Comparison of ENCODE assay signal across 20 cellular contexts in the genomic region with DNA sequence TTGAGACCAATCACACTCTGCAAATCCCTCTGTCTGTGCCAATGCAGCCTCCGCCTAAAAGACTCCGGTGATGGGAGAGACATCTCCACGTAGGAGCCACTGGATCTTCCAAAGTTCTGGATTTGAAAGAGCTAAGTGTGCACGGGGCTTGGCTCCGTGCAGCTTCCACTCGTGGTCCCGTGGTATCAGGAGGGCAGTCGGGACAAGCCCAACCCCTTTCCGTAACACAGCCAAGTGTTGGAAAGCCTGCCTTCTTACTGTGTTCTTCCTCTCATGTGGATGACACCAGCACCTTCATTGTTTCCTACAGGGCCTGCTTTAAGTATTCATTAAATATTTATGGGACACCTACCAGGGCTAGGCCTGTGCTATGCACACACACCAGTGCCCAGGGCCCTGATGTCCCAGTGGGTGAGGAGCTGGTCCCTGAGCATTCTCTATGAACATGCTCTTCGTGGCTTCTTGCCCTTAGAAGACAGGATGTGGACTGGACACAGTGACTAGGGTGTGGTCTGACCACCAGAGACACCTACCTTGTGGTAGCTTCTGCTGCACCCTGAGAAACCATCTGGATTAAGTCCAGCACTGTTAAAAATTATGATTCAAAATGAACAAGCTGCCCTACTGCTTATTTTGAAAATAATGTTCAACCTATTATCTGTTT.
"Had no signal": no experiment of that assay in that cellular context is flagged by ENCODE, and none has a peak within 500 bp of the region (broad histone marks: within the 10 kb centered on the region; RNA-seq: fewer than 3 reads in every experiment).

No MANE protein-coding gene starts in this region.

- H3K36me3 ChIP-seq: heart left ventricle, upper lobe of left lung, WERI-Rb-1 had no signal

- H3K9me3 ChIP-seq: heart left ventricle, upper lobe of left lung had no signal

- H3K27me3 Mint-ChIP-seq: activated CD4-positive, alpha-beta T cell treated with anti-CD3 and anti-CD28 coated beads for 36 hours; dendritic cell treated with granulocyte-macrophage colony-stimulating factor and Interleukin-4, amounts not matched to agents 40 ng/mL and 50 ng/mL, for 4 days; stimulated activated naive CD8-positive, alpha-beta T cell treated with anti-CD3 and anti-CD28 coated beads, Interleukin-15, Interleukin-2, amounts not matched to agents 100 ng/mL and 50 ng/mL, for 24 hours; T-helper 17 cell had no signal

- H3K27ac Mint-ChIP-seq: activated CD4-positive, alpha-beta T cell treated with anti-CD3 and anti-CD28 coated beads for 36 hours; activated naive CD8-positive, alpha-beta T cell treated with anti-CD3 and anti-CD28 coated beads, Interleukin-2, amount 10 ng/mL, durations not matched to agents 7 days and 5 days; activated T-helper 1 cell treated with anti-CD3 and anti-CD28 coated beads, Interleukin-12 subunit alpha, Interleukin-12 subunit beta, Interleukin-2, Interleukin-4 antibody, amounts not matched to agents 30 ng/mL and 10 ng/mL and 1 ng/mL, durations not matched to agents 14 hours and 24 hours and 36 hours; dendritic cell treated with granulocyte-macrophage colony-stimulating factor and Interleukin-4, amounts not matched to agents 40 ng/mL and 50 ng/mL, for 4 days; nephron progenitor cell; progenitor cell of endocrine pancreas; stimulated activated naive CD8-positive, alpha-beta T cell treated with anti-CD3 and anti-CD28 coated beads, Interleukin-15, Interleukin-2, amounts not matched to agents 100 ng/mL and 50 ng/mL, for 24 hours; T-helper 17 cell had no signal

- ATAC-seq: activated CD4-positive, alpha-beta T cell treated with anti-CD3 and anti-CD28 coated beads for 36 hours; heart left ventricle; left lobe of liver; right cardiac atrium; T-helper 17 cell had no signal

- H3K9me3 Mint-ChIP-seq: activated naive CD8-positive, alpha-beta T cell treated with anti-CD3 and anti-CD28 coated beads, Interleukin-2, amount 10 ng/mL, durations not matched to agents 7 days and 5 days; activated T-helper 1 cell treated with anti-CD3 and anti-CD28 coated beads, Interleukin-12 subunit alpha, Interleukin-12 subunit beta, Interleukin-2, Interleukin-4 antibody, amounts not matched to agents 30 ng/mL and 10 ng/mL and 1 ng/mL, durations not matched to agents 14 hours and 24 hours and 36 hours; dendritic cell treated with granulocyte-macrophage colony-stimulating factor and Interleukin-4, amounts not matched to agents 40 ng/mL and 50 ng/mL, for 4 days; stimulated activated naive CD8-positive, alpha-beta T cell treated with anti-CD3 and anti-CD28 coated beads, Interleukin-15, Interleukin-2, amounts not matched to agents 100 ng/mL and 50 ng/mL, for 24 hours had no signal

- H3K4me1 Mint-ChIP-seq: activated CD4-positive, alpha-beta T cell treated with anti-CD3 and anti-CD28 coated beads for 36 hours had no signal

- H3K36me3 Mint-ChIP-seq: activated naive CD8-positive, alpha-beta T cell treated with anti-CD3 and anti-CD28 coated beads, Interleukin-2, amount 10 ng/mL, durations not matched to agents 7 days and 5 days had no signal

- H3K4me1 ChIP-seq: heart left ventricle, upper lobe of left lung had no signal

- H3K4me3 ChIP-seq: heart left ventricle, upper lobe of left lung had no signal

- H3K27ac ChIP-seq: heart left ventricle, upper lobe of left lung, WERI-Rb-1 had no signal

- H3K27me3 ChIP-seq: heart left ventricle, upper lobe of left lung had no signal

- DNase-seq: activated CD4-positive, alpha-beta T cell treated with anti-CD3 and anti-CD28 coated beads for 36 hours; activated naive CD4-positive, alpha-beta T cell; activated naive CD8-positive, alpha-beta T cell treated with anti-CD3 and anti-CD28 coated beads, Interleukin-2, amount 10 ng/mL, durations not matched to agents 7 days and 5 days; cerebellar nuclear complex; effector memory CD4-positive, alpha-beta T cell; heart left ventricle; nephron progenitor cell; occipital lobe; right cardiac atrium; small intestine; stimulated activated CD4-positive, alpha-beta T cell treated with anti-CD3 and anti-CD28 coated beads, Interleukin-4, amount 100 ng/mL, for 4 hours; stimulated activated CD8-positive, alpha-beta memory T cell treated with anti-CD3 and anti-CD28 coated beads, Interleukin-4, amount 100 ng/mL, for 48 hours; T-helper 17 cell; upper lobe of left lung; WERI-Rb-1 had no signal

- H3K4me3 Mint-ChIP-seq: activated CD4-positive, alpha-beta T cell treated with anti-CD3 and anti-CD28 coated beads for 36 hours; activated naive CD8-positive, alpha-beta T cell treated with anti-CD3 and anti-CD28 coated beads, Interleukin-2, amount 10 ng/mL, durations not matched to agents 7 days and 5 days; activated T-helper 1 cell treated with anti-CD3 and anti-CD28 coated beads, Interleukin-12 subunit alpha, Interleukin-12 subunit beta, Interleukin-2, Interleukin-4 antibody, amounts not matched to agents 30 ng/mL and 10 ng/mL and 1 ng/mL, durations not matched to agents 14 hours and 24 hours and 36 hours; dendritic cell treated with granulocyte-macrophage colony-stimulating factor and Interleukin-4, amounts not matched to agents 40 ng/mL and 50 ng/mL, for 4 days; nephron progenitor cell; stimulated activated naive CD8-positive, alpha-beta T cell treated with anti-CD3 and anti-CD28 coated beads, Interleukin-15, Interleukin-2, amounts not matched to agents 100 ng/mL and 50 ng/mL, for 24 hours; T-helper 17 cell had no signal
